ENCODE assay signal across 9 cellular contexts in the genomic region with DNA sequence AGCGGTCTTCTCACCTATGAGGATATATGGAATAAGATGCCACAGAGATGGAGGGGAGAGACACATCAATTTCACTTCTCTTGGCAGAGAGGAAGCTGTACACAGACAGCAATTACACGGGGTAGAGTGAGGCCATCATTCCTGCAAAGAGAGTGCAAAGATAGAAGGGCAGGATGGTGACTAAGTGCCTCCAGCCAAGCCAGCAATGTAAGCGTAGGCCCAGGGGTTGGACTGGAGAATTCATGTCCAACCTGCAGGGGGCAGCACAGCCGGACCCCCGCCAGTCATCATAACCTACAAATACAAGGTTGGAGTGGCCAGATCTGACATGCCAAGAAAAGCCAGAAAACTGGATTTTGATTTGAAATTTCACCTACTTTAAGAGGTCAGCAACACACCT. TPM values are rescaled to one million over a fixed set of nuclear protein-coding genes. Genes with fewer than 3 reads are reported as not detected.
A peak's percentile ranks its signal among the peaks of the same experiment; 100 is the strongest.
DNase-seq lines count a peak whose midpoint lies in the region; ATAC-seq, FAIRE-seq and TF ChIP-seq lines count a peak whose summit lies in the region.
"Had no signal": no experiment of that assay in that cellular context is flagged by ENCODE, and none has a peak within 500 bp of the region (broad histone marks: within the 10 kb centered on the region; RNA-seq: fewer than 3 reads in every experiment).

No MANE protein-coding gene starts in this region.

- no peaks in the 10 kb centered on the region for H3K4me1 ChIP-seq in RWPE2 (ENCODE audit: insufficient read depth, poor library complexity, severe bottlenecking)

- no peak for DNase-seq in AG09309 (ENCODE audit: low read depth)
- peak; percentile 7 for DNase-seq in GM12891 (ENCODE audit: insufficient read length, low spot score)
- no peak for DNase-seq in RWPE2 (ENCODE audit: low spot score)
- peak; percentile 78 for DNase-seq in islet precursor cell
- no peak for DNase-seq in NCI-H146 (lab: John Stamatoyannopoulos, UW)
- no peak for DNase-seq in NCI-H2227 (lab: John Stamatoyannopoulos, UW; ENCODE audit: unreplicated experiment)
- DNase-seq: activated B cell treated with CpG ODN at 0.5 μM for 24 hours had no signal

- H3K4me3 ChIP-seq in AG09309 (ENCODE audit: control insufficient read depth, low read depth, low read length) (no peak overlapping the region), RWPE2 (ENCODE audit: severe bottlenecking) (no peak overlapping the region)

- peak; percentile 5 for FAIRE-seq in GM12891 (lab: Jason Lieb, UNC)

- peak; percentile 23; the same call in 1 of the 3 replicates for ATAC-seq in RWPE2 (ENCODE audit: low read depth)
- ATAC-seq in GM18870 (IDR thresholded peaks at IDR 0.05; ENCODE audit: unreplicated experiment) = no peak
- ATAC-seq in GM18907 (IDR thresholded peaks at IDR 0.05; ENCODE audit: unreplicated experiment) = no peak

- no peak for TF ChIP-seq POLR2A in GM12891 (IDR thresholded peaks at IDR 0.05; ENCODE audit: low read depth, low read length)

- H3K27ac ChIP-seq in RWPE2 (ENCODE audit: poor library complexity, severe bottlenecking) = no peak overlapping the region

- no peaks in the 10 kb centered on the region for H3K36me3 ChIP-seq in RWPE2 (ENCODE audit: low read depth)

- peaks cover 21% of the 10 kb centered on the region for H3K27me3 ChIP-seq in RWPE2 (ENCODE audit: insufficient read depth, poor library complexity, severe bottlenecking)

- peak; percentile 37 for TF ChIP-seq CTCF in AG09309 (IDR thresholded peaks at IDR 0.05; ENCODE audit: control insufficient read depth, insufficient read depth, low read depth, low read length, missing control alignments)
- peak; percentile 14 for TF ChIP-seq CTCF in RWPE2 (IDR thresholded peaks at IDR 0.05; ENCODE audit: poor library complexity, severe bottlenecking)

- H3K9me3 ChIP-seq in RWPE2 (ENCODE audit: severe bottlenecking) = no peaks in the 10 kb centered on the region

TF ChIP-seq in GM12891, 5 proteins besides CTCF, POLR2A, EP300 and RAD21:
- TF ChIP-seq POLR2AphosphoS5 (IDR thresholded peaks at IDR 0.05; ENCODE audit: low read depth, low read length) (no peak), SPI1 (IDR thresholded peaks at IDR 0.05; ENCODE audit: low read depth, low read length) (no peak), POU2F2 (IDR thresholded peaks at IDR 0.05; ENCODE audit: low read depth, low read length) (no peak), TAF1 (IDR thresholded peaks at IDR 0.05; ENCODE audit: low read depth, low read length) (no peak), PAX5 (IDR thresholded peaks at IDR 0.05; ENCODE audit: insufficient read depth, low read length, severe bottlenecking) (no peak)

RNA-seq across cellular contexts. Expression of a gene that starts 56.3 kb away (rescaled TPM):
- 4.8 TPM for polyA plus RNA-seq in GM12891 (2012; ENCODE audit: low read depth, missing spikeins)

Comparison
In these comparisons a context has a peak if more than half of its experiments do, and no peak if none do; other contexts are left out.
1. DNase-seq: peak in GM12891 (single experiment) and islet precursor cell (single experiment); none in AG09309 (single experiment), RWPE2 (single experiment), NCI-H146 (single experiment) and NCI-H2227 (single experiment).